ENCODE assay signal across 9 cellular contexts in genomic region chr15:38647683-38648082, GRCh38.
A peak's percentile ranks its signal among the peaks of the same experiment; 100 is the strongest.
DNase-seq lines count a peak whose midpoint lies in the region; ATAC-seq and TF ChIP-seq lines count a peak whose summit lies in the region.
"Had no signal": no experiment of that assay in that cellular context is flagged by ENCODE, and none has a peak within 500 bp of the region (broad histone marks: within the 10 kb centered on the region; RNA-seq: fewer than 3 reads in every experiment).

No MANE protein-coding gene starts in this region.

- H3K4me3 ChIP-seq in foreskin fibroblast (ENCODE audit: low read depth in 1 of 2, low read length in 2 of 2) (no peak overlapping the region), suprapubic skin (no peak overlapping the region)

- no peak for TF ChIP-seq POLR2A in suprapubic skin (IDR thresholded peaks at IDR 0.05)

- no peak for ATAC-seq in HG02763 (IDR thresholded peaks at IDR 0.05; ENCODE audit: unreplicated experiment)

- peak overlapping the region; percentile 72 for H3K27ac ChIP-seq in suprapubic skin

- H3K9me3 ChIP-seq in suprapubic skin = no peaks in the 10 kb centered on the region

- TF ChIP-seq CTCF in foreskin fibroblast (IDR thresholded peaks at IDR 0.05; ENCODE audit: low read depth, low read length) (peak; percentile 34), suprapubic skin (IDR thresholded peaks at IDR 0.05) (peak in 1 of 2 donors; percentile 3)

- TF ChIP-seq EP300 in suprapubic skin (IDR thresholded peaks at IDR 0.05) = no peak

- DNase-seq in activated naive CD4-positive, alpha-beta T cell treated with anti-CD3 and anti-CD28 coated beads for 36 hours = no peak
- DNase-seq in RPMI7951 (ENCODE audit: low read depth) = peak; percentile 20
- peak in 1 of 2 donors; percentile 15 for DNase-seq in foreskin fibroblast
- DNase-seq in suprapubic skin (ENCODE audit: low spot score in 2 of 2) = no peak
- no peak for DNase-seq in activated gamma-delta T cell treated with Interleukin-2 at 50 U/mL for 16 hours
- no peak for DNase-seq in NOMO-1 (lab: John Stamatoyannopoulos, UW; ENCODE audit: unreplicated experiment in 2 of 2)
- DNase-seq: NCI-H510A had no signal

- no peaks in the 10 kb centered on the region for H3K36me3 ChIP-seq in suprapubic skin

- H3K27me3 ChIP-seq in suprapubic skin = no peaks in the 10 kb centered on the region

- no peaks in the 10 kb centered on the region for H3K36me3 Mint-ChIP-seq in activated naive CD4-positive, alpha-beta T cell treated with anti-CD3 and anti-CD28 coated beads, Interleukin-2, amount 50 U/mL, for 24 hours
- H3K36me3 Mint-ChIP-seq in activated naive CD4-positive, alpha-beta T cell treated with anti-CD3 and anti-CD28 coated beads for 36 hours (ENCODE audit: low read depth) = no peaks in the 10 kb centered on the region

- H3K9me3 Mint-ChIP-seq in activated naive CD4-positive, alpha-beta T cell treated with anti-CD3 and anti-CD28 coated beads, Interleukin-2, amount 50 U/mL, for 24 hours = no peaks in the 10 kb centered on the region
- peaks cover 7% of the 10 kb centered on the region for H3K9me3 Mint-ChIP-seq in activated naive CD4-positive, alpha-beta T cell treated with anti-CD3 and anti-CD28 coated beads for 36 hours

- H3K4me1 ChIP-seq in suprapubic skin = peaks cover 27% of the 10 kb centered on the region

- intact Hi-C loops in activated naive CD4-positive, alpha-beta T cell treated with anti-CD3 and anti-CD28 coated beads for 36 hours (cut with micrococcal nuclease) = loop anchor here (1.0 kb wide), 2 partner anchors 8 to 84 kb away; no protein-coding TSS in a partner anchor

- H3K4me1 Mint-ChIP-seq in activated naive CD4-positive, alpha-beta T cell treated with anti-CD3 and anti-CD28 coated beads, Interleukin-2, amount 50 U/mL, for 24 hours = peaks cover 80% of the 10 kb centered on the region
- H3K4me1 Mint-ChIP-seq in activated naive CD4-positive, alpha-beta T cell treated with anti-CD3 and anti-CD28 coated beads for 36 hours (ENCODE audit: low read depth) = peaks cover 68% of the 10 kb centered on the region

- CTCF ChIA-PET in activated naive CD4-positive, alpha-beta T cell treated with anti-CD3 and anti-CD28 coated beads for 36 hours (lab: Charles Lee) = interaction anchor here (1.1 to 6.4 kb wide), 8 partner anchors 10 to 84 kb away, joined by 3 to 44 read pairs (median 4); partner anchors contain the start of gene RASGRP1

- H3K27me3 Mint-ChIP-seq in activated naive CD4-positive, alpha-beta T cell treated with anti-CD3 and anti-CD28 coated beads, Interleukin-2, amount 50 U/mL, for 24 hours = no peaks in the 10 kb centered on the region
- H3K27me3 Mint-ChIP-seq in activated naive CD4-positive, alpha-beta T cell treated with anti-CD3 and anti-CD28 coated beads for 36 hours (ENCODE audit: low read depth) = no peaks in the 10 kb centered on the region

- H3K4me3 Mint-ChIP-seq in activated naive CD4-positive, alpha-beta T cell treated with anti-CD3 and anti-CD28 coated beads, Interleukin-2, amount 50 U/mL, for 24 hours = peak overlapping the region; percentile 2
- no peak overlapping the region for H3K4me3 Mint-ChIP-seq in activated naive CD4-positive, alpha-beta T cell treated with anti-CD3 and anti-CD28 coated beads for 36 hours

- peak overlapping the region; percentile 85 for H3K27ac Mint-ChIP-seq in activated naive CD4-positive, alpha-beta T cell treated with anti-CD3 and anti-CD28 coated beads, Interleukin-2, amount 50 U/mL, for 24 hours
- H3K27ac Mint-ChIP-seq in activated naive CD4-positive, alpha-beta T cell treated with anti-CD3 and anti-CD28 coated beads for 36 hours = no peak overlapping the region
